21 cellular contexts compared by ENCODE assay signal in the genomic region with DNA sequence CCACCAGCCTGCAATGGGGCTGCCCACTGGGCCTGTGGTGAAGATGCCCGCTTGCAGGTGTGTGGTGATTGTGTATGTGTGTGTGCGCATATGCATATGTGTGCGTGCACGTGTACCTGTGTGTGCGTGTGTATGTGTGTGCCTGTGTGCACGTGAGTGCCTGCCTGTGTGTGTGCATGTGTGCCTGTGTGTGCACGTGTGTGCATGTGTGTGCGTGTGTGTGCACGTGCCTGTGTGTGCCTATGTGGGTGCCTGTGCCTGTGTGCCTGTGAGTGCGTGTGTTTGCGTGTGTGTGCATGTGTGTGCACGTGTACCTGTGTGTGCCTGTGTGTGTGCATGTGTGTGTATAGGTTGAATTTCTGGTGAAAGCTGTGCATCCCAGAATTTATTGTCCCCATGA. TPM values are rescaled to one million over a fixed set of nuclear protein-coding genes. Genes with fewer than 3 reads are reported as not detected.
"Had no signal": no experiment of that assay in that cellular context is flagged by ENCODE, and none has a peak within 500 bp of the region (broad histone marks: within the 10 kb centered on the region; RNA-seq: fewer than 3 reads in every experiment).

No MANE protein-coding gene starts in this region.

- H3K27ac ChIP-seq: brain microvascular endothelial cell, foreskin keratinocyte, left ventricle myocardium inferior, tibial artery had no signal

- H3K4me3 ChIP-seq: left ventricle myocardium inferior, tibial artery had no signal

- H3K36me3 ChIP-seq: brain microvascular endothelial cell, left ventricle myocardium inferior, tibial artery had no signal

- H3K27me3 ChIP-seq: brain microvascular endothelial cell had no signal

- H3K9me3 ChIP-seq: left ventricle myocardium inferior, tibial artery had no signal

- DNase-seq: activated T-cell treated with anti-CD3 and anti-CD28 coated beads, Interleukin-2, amount 50 U/mL, for 1 hour; brain microvascular endothelial cell; central memory CD4-positive, alpha-beta T cell; dermis blood vessel endothelial cell; effector CD8-positive, alpha-beta T cell; foreskin keratinocyte; immature natural killer cell; left ventricle myocardium inferior; mammary epithelial cell; occipital lobe; stimulated activated CD4-positive, alpha-beta T cell treated with anti-CD3 and anti-CD28 coated beads, Interleukin-4, amount 100 ng/mL, for 1 hour; tibial artery had no signal

- ATAC-seq: activated naive CD4-positive, alpha-beta T cell treated with anti-CD3 and anti-CD28 coated beads, Interleukin-2, amount 50 U/mL, for 72 hours; activated T-helper 17 cell treated with anti-CD3 and anti-CD28 coated beads, Interleukin-2, amount 50 U/mL, for 72 hours; foreskin keratinocyte; natural killer cell treated with Interleukin-12 subunit alpha and Interleukin-12 subunit beta and Interleukin-15 and Interleukin-18, amount 100 ng/mL, for 72 hours had no signal

- H3K4me1 ChIP-seq: foreskin keratinocyte, left ventricle myocardium inferior had no signal

- FAIRE-seq: TTC549 had no signal

RNA-seq across cellular contexts. Expression of a gene that starts 2.4 kb away (rescaled TPM):
- total RNA-seq: activated naive CD4-positive, alpha-beta T cell treated with anti-CD3 and anti-CD28 coated beads, Interleukin-2, amount 50 U/mL, for 72 hours; activated T-helper 17 cell treated with anti-CD3 and anti-CD28 coated beads, Interleukin-2, amount 50 U/mL, for 72 hours; aorta; dermis blood vessel endothelial cell; foreskin keratinocyte; glomerular endothelial cell; kidney epithelial cell; left ventricle myocardium inferior; natural killer cell treated with Interleukin-12 subunit alpha and Interleukin-12 subunit beta and Interleukin-15 and Interleukin-18, amount 100 ng/mL, for 72 hours; occipital lobe; renal cortical epithelial cell; urinary bladder had no signal
- polyA plus RNA-seq: foreskin keratinocyte, immature natural killer cell, mammary epithelial cell, urinary bladder had no signal

RNA-seq across cellular contexts. Expression of a gene that starts 35.8 kb away (rescaled TPM):
- total RNA-seq: activated naive CD4-positive, alpha-beta T cell treated with anti-CD3 and anti-CD28 coated beads, Interleukin-2, amount 50 U/mL, for 72 hours; activated T-helper 17 cell treated with anti-CD3 and anti-CD28 coated beads, Interleukin-2, amount 50 U/mL, for 72 hours; dermis blood vessel endothelial cell; foreskin keratinocyte; glomerular endothelial cell; kidney epithelial cell; mammary epithelial cell; natural killer cell treated with Interleukin-12 subunit alpha and Interleukin-12 subunit beta and Interleukin-15 and Interleukin-18, amount 100 ng/mL, for 72 hours; occipital lobe; renal cortical epithelial cell; urinary bladder had no signal
- polyA plus RNA-seq: foreskin keratinocyte, immature natural killer cell, mammary epithelial cell had no signal
